ENCODE assay signal across 19 cellular contexts in the genomic region with DNA sequence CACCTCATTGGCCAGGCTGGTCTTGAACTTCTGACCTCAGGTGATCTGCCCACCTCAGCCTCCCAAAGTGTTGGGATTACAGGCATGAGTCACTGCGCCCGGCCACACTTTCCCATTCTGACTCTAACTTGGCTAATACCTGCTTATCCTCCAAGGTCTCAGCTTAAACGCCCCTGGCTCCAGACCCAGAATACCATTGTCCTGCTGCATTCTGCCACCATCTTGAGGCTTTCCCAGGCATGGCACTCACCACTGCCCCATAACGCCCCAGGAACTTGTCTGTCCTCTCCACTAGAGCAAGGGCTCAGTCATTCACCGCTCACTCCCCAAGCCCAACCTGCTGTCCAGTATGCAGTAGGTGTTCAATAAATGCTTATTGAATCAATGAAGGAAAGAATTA. TPM values are rescaled to one million over a fixed set of nuclear protein-coding genes. Genes with fewer than 3 reads are reported as not detected.
DNase-seq lines count a peak whose midpoint lies in the region; ATAC-seq, FAIRE-seq and TF ChIP-seq lines count a peak whose summit lies in the region.
"Had no signal": no experiment of that assay in that cellular context is flagged by ENCODE, and none has a peak within 500 bp of the region (broad histone marks: within the 10 kb centered on the region; RNA-seq: fewer than 3 reads in every experiment).

No MANE protein-coding gene starts in this region.

- H3K36me3 ChIP-seq in mesendoderm (ENCODE audit: control insufficient read depth, insufficient read depth, low read length) (no peaks in the 10 kb centered on the region), Caco-2 (ENCODE audit: control insufficient read depth, insufficient read depth, low read length) (no peaks in the 10 kb centered on the region)
- H3K36me3 ChIP-seq: BLaER1 treated with 17β-estradiol and CSF1 and Interleukin-3, amounts not matched to agents 10 nM and 100 nM had no signal

- H3K27me3 ChIP-seq in mesendoderm (ENCODE audit: insufficient read depth, low read length, poor library complexity) (no peaks in the 10 kb centered on the region), Caco-2 (replicated peaks; ENCODE audit: control insufficient read depth, insufficient read depth, low read length) (no peaks in the 10 kb centered on the region)
- H3K27me3 ChIP-seq: BLaER1 treated with 17β-estradiol and CSF1 and Interleukin-3, amounts not matched to agents 10 nM and 100 nM had no signal

- H3K79me2 ChIP-seq in mesendoderm (ENCODE audit: control insufficient read depth, insufficient read depth, low read length), result no peaks in the 10 kb centered on the region

- no peak overlapping the region for H3K4me2 ChIP-seq in mesendoderm (ENCODE audit: low read length)
- H3K4me2 ChIP-seq: BLaER1 treated with 17β-estradiol and CSF1 and Interleukin-3, amounts not matched to agents 10 nM and 100 nM; GM23338 had no signal

- no peak overlapping the region for H3K9ac ChIP-seq in mesendoderm (ENCODE audit: low read length)

- no peak overlapping the region for H2AK5ac ChIP-seq in mesendoderm (ENCODE audit: low read length)

- H2BK5ac ChIP-seq in mesendoderm (ENCODE audit: low read length), result no peak overlapping the region

- H3K27me3 Mint-ChIP-seq in T-helper 17 cell (peaks cover 18% of the 10 kb centered on the region), type B pancreatic cell (no peaks in the 10 kb centered on the region), Caco-2 (ENCODE audit: insufficient read depth, unreplicated experiment) (no peaks in the 10 kb centered on the region)
- H3K27me3 Mint-ChIP-seq: CD4-positive, CD25-positive, alpha-beta regulatory T cell had no signal

- H2BK120ac ChIP-seq in mesendoderm (ENCODE audit: low read depth, low read length), result no peak overlapping the region

- no peak overlapping the region for H2BK15ac ChIP-seq in mesendoderm (replicated peaks; ENCODE audit: low read depth)

- H3K4ac ChIP-seq in mesendoderm (ENCODE audit: low read depth, low read length), result no peak overlapping the region

- H3K4me3 Mint-ChIP-seq in T-helper 17 cell, result no peak overlapping the region
- no peak overlapping the region for H3K4me3 Mint-ChIP-seq in type B pancreatic cell
- H3K4me3 Mint-ChIP-seq in Caco-2 (ENCODE audit: unreplicated experiment), result no peak overlapping the region
- H3K4me3 Mint-ChIP-seq: GM23338, H9 had no signal

- no peak for FAIRE-seq in GM19239 (lab: Jason Lieb, UNC)
- FAIRE-seq: HepG2, HTR-8/SVneo had no signal

- H3K27ac ChIP-seq in mesendoderm (ENCODE audit: low read depth, low read length), result no peak overlapping the region
- H3K27ac ChIP-seq: BLaER1 treated with 17β-estradiol and CSF1 and Interleukin-3, amounts not matched to agents 10 nM and 100 nM had no signal

- H3K9me3 Mint-ChIP-seq in type B pancreatic cell (no peaks in the 10 kb centered on the region), Caco-2 (ENCODE audit: unreplicated experiment) (no peaks in the 10 kb centered on the region)
- H3K9me3 Mint-ChIP-seq: CD4-positive, CD25-positive, alpha-beta regulatory T cell; GM23338; H9 had no signal

- H3K36me3 Mint-ChIP-seq in T-helper 17 cell (ENCODE audit: low read depth) (no peaks in the 10 kb centered on the region), type B pancreatic cell (no peaks in the 10 kb centered on the region), Caco-2 (ENCODE audit: insufficient read depth, unreplicated experiment) (no peaks in the 10 kb centered on the region)
- H3K36me3 Mint-ChIP-seq: CD4-positive, CD25-positive, alpha-beta regulatory T cell had no signal

- ATAC-seq in T-helper 17 cell (no peak), HG03196 (IDR thresholded peaks at IDR 0.05; ENCODE audit: unreplicated experiment) (no peak)
- ATAC-seq: GM23338, HepG2 had no signal

- POLR2A ChIA-PET in Caco-2 (lab: Charles Lee), result no interaction called here

- H3K4me1 Mint-ChIP-seq in T-helper 17 cell (peaks cover 4% of the 10 kb centered on the region), type B pancreatic cell (ENCODE audit: unreplicated experiment) (peaks cover 15% of the 10 kb centered on the region), Caco-2 (ENCODE audit: low read depth, unreplicated experiment) (peaks cover 2% of the 10 kb centered on the region)
- H3K4me1 Mint-ChIP-seq: CD4-positive, CD25-positive, alpha-beta regulatory T cell; GM23338 had no signal

- CTCF ChIA-PET in Caco-2 (lab: Charles Lee), result no interaction called here

- no peaks in the 10 kb centered on the region for H3K4me1 ChIP-seq in mesendoderm (ENCODE audit: control insufficient read depth, low read depth, low read length)
- H3K4me1 ChIP-seq in Caco-2, result peaks cover 27% of the 10 kb centered on the region

- DNase-seq in NCI-H82 (lab: John Stamatoyannopoulos, UW) (peak; percentile 15), NCI-H82 treated with DMSO at 0.1 percent for 48 hours (lab: John Stamatoyannopoulos, UW; ENCODE audit: unreplicated experiment) (no peak), T-helper 17 cell (no peak), mesendoderm (peak; percentile 43), type B pancreatic cell (ENCODE audit: extremely low spot score, unreplicated experiment) (no peak), GM19239 (ENCODE audit: insufficient read length, low spot score) (no peak), Caco-2 (no peak)
- DNase-seq: 8988T; AML-193; Calu3; CD4-positive, CD25-positive, alpha-beta regulatory T cell; DND-41; GF-D8; H9 had no signal

- H3K9me3 ChIP-seq in T-helper 17 cell (ENCODE audit: control insufficient read depth, low read length, poor library complexity, severe bottlenecking) (no peaks in the 10 kb centered on the region), Caco-2 (no peaks in the 10 kb centered on the region)
- H3K9me3 ChIP-seq: BLaER1 treated with 17β-estradiol and CSF1 and Interleukin-3, amounts not matched to agents 10 nM and 100 nM had no signal

- WGBS in mesendoderm (ENCODE audit: extremely low coverage, insufficient coverage, low lambda C conversion rate), result no CpG with 5 or more reads among the region's 5 CpGs

- no peaks in the 10 kb centered on the region for H3K79me1 ChIP-seq in mesendoderm (ENCODE audit: low read length)

- no peak overlapping the region for H3K18ac ChIP-seq in mesendoderm (ENCODE audit: low read length)

- no peak overlapping the region for H3K56ac ChIP-seq in mesendoderm (ENCODE audit: low read length)

- H3K4me3 ChIP-seq in mesendoderm (ENCODE audit: low read length) (no peak overlapping the region), Caco-2 (ENCODE audit: low read depth, low read length) (no peak overlapping the region)
- H3K4me3 ChIP-seq: BLaER1 treated with 17β-estradiol and CSF1 and Interleukin-3, amounts not matched to agents 10 nM and 100 nM; GM23338 had no signal

- H4K8ac ChIP-seq in mesendoderm (ENCODE audit: low read depth, low read length), result no peak overlapping the region

- intact Hi-C loops in Caco-2 (cut with micrococcal nuclease; ENCODE audit: unreplicated experiment), result no loop called here

- TF ChIP-seq CTCF in type B pancreatic cell (conservative IDR thresholded peaks at IDR 0.05), result no peak
- no peak for TF ChIP-seq CTCF in Caco-2 (IDR thresholded peaks at IDR 0.05; ENCODE audit: insufficient read depth in 1 of 2, low read depth in 1 of 2, low read length in 1 of 2, severe bottlenecking in 1 of 2, unreplicated experiment in 1 of 2)

- no TSS peak for BruUV-seq in Caco-2 (replicated peaks; lab: Mats Ljungman, UMichigan)

- H3K27ac Mint-ChIP-seq in T-helper 17 cell (peak overlapping the region; percentile 60), type B pancreatic cell (peak overlapping the region; percentile 6), Caco-2 (ENCODE audit: unreplicated experiment) (no peak overlapping the region)
- H3K27ac Mint-ChIP-seq: CD4-positive, CD25-positive, alpha-beta regulatory T cell; GM23338 had no signal

- no peak overlapping the region for H3K23ac ChIP-seq in mesendoderm (ENCODE audit: low read length)

- no peak overlapping the region for H4K5ac ChIP-seq in mesendoderm (ENCODE audit: low read length)

RNA-seq across cellular contexts. Expression of a gene that starts 39.8 kb away (rescaled TPM):
- total RNA-seq in T-helper 17 cell, result not detected
- polyA plus RNA-seq in mesendoderm (2013, experiment 1 of 2), result 0.01 TPM
- polyA plus RNA-seq in mesendoderm (2013, experiment 2 of 2), result not detected
- total RNA-seq in type B pancreatic cell (ENCODE audit: low replicate concordance), result 0.26 and 3.7 TPM in 2 replicates
- not detected in 2 replicates for total RNA-seq in Caco-2 (2022)
- total RNA-seq: Calu3; CD4-positive, CD25-positive, alpha-beta regulatory T cell; GM23338 had no signal
- polyA plus RNA-seq: CD4-positive, CD25-positive, alpha-beta regulatory T cell; HepG2 had no signal

RNA-seq across cellular contexts. Expression of a gene that starts 53.0 kb away (rescaled TPM):
- total RNA-seq in T-helper 17 cell (not detected), type B pancreatic cell (ENCODE audit: low replicate concordance) (1.4 and 4.6 TPM in 2 replicates), Caco-2 (2022) (0.52 and 0.65 TPM in 2 replicates)
- 2.4 TPM for polyA plus RNA-seq in mesendoderm (2013, experiment 1 of 2)
- polyA plus RNA-seq in mesendoderm (2013, experiment 2 of 2), result 2.6 TPM
- total RNA-seq: CD4-positive, CD25-positive, alpha-beta regulatory T cell had no signal
- polyA plus RNA-seq: CD4-positive, CD25-positive, alpha-beta regulatory T cell had no signal

RNA-seq across cellular contexts. Expression of a gene that starts 59.9 kb away (rescaled TPM):
- total RNA-seq in T-helper 17 cell (not detected), type B pancreatic cell (ENCODE audit: low replicate concordance) (0.10 and 0.38 TPM in 2 replicates), Caco-2 (2022) (not detected in 2 replicates)
- polyA plus RNA-seq in mesendoderm (2013, experiment 1 of 2), result 0.01 TPM
- polyA plus RNA-seq in mesendoderm (2013, experiment 2 of 2), result 0.04 TPM
- total RNA-seq: Calu3; CD4-positive, CD25-positive, alpha-beta regulatory T cell; GM23338; H9; HepG2 had no signal
- polyA plus RNA-seq: CD4-positive, CD25-positive, alpha-beta regulatory T cell; GM23338; HepG2 had no signal

Comparison
In these comparisons a context has a peak if more than half of its experiments do, and no peak if none do; other contexts are left out.
1. DNase-seq: peak in NCI-H82 (single experiment) and mesendoderm (single experiment); none in NCI-H82 treated with DMSO at 0.1 percent for 48 hours (single experiment), T-helper 17 cell (0 of 3), type B pancreatic cell (single experiment), GM19239 (single experiment) and Caco-2 (0 of 2).